Comparison of ENCODE assay signal across 1 cellular context in the genomic region with DNA sequence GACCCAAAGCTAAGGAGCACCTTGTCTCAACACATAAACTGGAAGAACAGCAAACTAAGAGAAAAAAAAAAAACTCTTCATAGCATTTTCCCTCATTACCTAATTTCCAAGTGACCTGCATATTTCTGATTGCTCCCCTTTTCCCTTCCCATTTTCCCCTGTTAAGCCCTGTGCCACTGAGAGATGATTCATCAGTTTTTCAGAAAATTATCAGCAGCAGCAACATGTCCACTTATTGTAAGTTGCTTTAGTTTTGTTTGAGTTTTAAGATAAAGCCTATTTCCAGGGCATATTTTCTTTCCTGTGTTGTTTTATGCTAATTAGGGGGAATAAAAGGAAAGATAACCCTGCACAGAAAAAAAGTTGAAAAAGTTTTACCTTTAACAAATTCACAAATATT.
TF ChIP-seq lines count a peak whose summit lies in the region.

No MANE protein-coding gene starts in this region.

TF ChIP-seq in K562, 482 proteins besides CTCF, POLR2A, EP300 and RAD21 (continued from another document):
- TF ChIP-seq MAFK (IDR thresholded peaks at IDR 0.05; ENCODE audit: low read length) (peak; percentile 61; the same call in 1 of the 2 replicates), ZNF316 (IDR thresholded peaks at IDR 0.05) (peak; percentile 93), NCOR1 (IDR thresholded peaks at IDR 0.05) (peak; percentile 41), ARID1B (IDR thresholded peaks at IDR 0.05) (peak; percentile 85), KDM1A (IDR thresholded peaks at IDR 0.05) (0 out of 4 replicates have a peak, but pooled peaks of 1 of the 2 experiments have one; percentile 23), SMARCC2 (IDR thresholded peaks at IDR 0.05; ENCODE audit: low read depth) (0 out of 2 replicates have a peak, but pooled peaks have one; percentile 53), SOX6 (IDR thresholded peaks at IDR 0.05) (peak; percentile 87), CBFA2T2 (conservative IDR thresholded peaks at IDR 0.05) (peak; percentile 50; the same call in 1 of the 2 replicates), SMARCA4 (IDR thresholded peaks at IDR 0.05) (peak; percentile 87), JUND (IDR thresholded peaks at IDR 0.05; ENCODE audit: borderline replicate concordance, low read depth, low read length) (peak; percentile 58), JUND (tag; IDR thresholded peaks at IDR 0.05; ENCODE audit: borderline replicate concordance, low read depth, low read length) (peak; percentile 13; the same call in 1 of the 3 replicates), TRIM24 (IDR thresholded peaks at IDR 0.05) (peak in 1 of 2 experiments; percentile 51; a peak in 1 of 4 replicates), MAFF (IDR thresholded peaks at IDR 0.05; ENCODE audit: low read length) (peak; percentile 54)
TF ChIP-seq in K562: peak in this region for 30; not testable (repeated sequence) for 452.
